Comparison of ENCODE assay signal across 4 cellular contexts in the genomic region with DNA sequence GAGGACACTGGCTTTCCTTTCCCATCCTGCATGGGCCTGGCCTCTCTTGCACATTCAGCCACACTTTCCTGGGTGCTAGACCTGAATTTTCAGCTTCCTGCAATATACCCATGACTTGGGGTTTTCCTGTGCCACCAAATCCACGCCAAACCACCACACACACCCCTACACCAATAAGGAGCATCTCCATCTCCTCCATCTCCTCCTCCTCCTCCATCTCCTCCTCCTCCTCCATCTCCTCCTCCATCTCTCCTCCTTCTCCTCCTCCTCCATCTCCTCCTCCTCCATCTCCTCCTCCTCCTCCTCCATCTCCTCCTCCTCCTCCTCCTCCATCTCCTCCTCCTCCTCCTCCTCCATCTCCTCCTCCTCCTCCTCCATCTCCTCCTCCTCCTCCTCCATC. TPM values are rescaled to one million over a fixed set of nuclear protein-coding genes. Genes with fewer than 3 reads are reported as not detected.
"Had no signal": no experiment of that assay in that cellular context is flagged by ENCODE, and none has a peak within 500 bp of the region (broad histone marks: within the 10 kb centered on the region; RNA-seq: fewer than 3 reads in every experiment).

No MANE protein-coding gene starts in this region.

RNA-seq across cellular contexts. Expression of gene SERPINE3, which starts 51.2 kb away (rescaled TPM):
- total RNA-seq: LHCN-M2, M059J, MCF 10A, NCI-H460 had no signal
